ENCODE assay signal across 11 cellular contexts in genomic region chr11:58428021-58428420, GRCh38. TPM values are rescaled to one million over a fixed set of nuclear protein-coding genes. Genes with fewer than 3 reads are reported as not detected.
"Had no signal": no experiment of that assay in that cellular context is flagged by ENCODE, and none has a peak within 500 bp of the region (broad histone marks: within the 10 kb centered on the region; RNA-seq: fewer than 3 reads in every experiment).

OR5B2 (minus strand) TSS chr11:58428121; CDS start chr11:58423261, 4,860 bp downstream.

- H3K4me2 ChIP-seq: KMS-11 had no signal

- H3K27ac Mint-ChIP-seq: IgD-negative memory B cell had no signal

- DNase-seq: IMR-90, KBM-7, KG1 had no signal

- FAIRE-seq: HepG2, HTR-8/SVneo, K562 had no signal

- H3K9ac ChIP-seq: KMS-11 had no signal

- H3K4me3 ChIP-seq: K562 had no signal

- H3K36me3 Mint-ChIP-seq: IgD-negative memory B cell had no signal

- ATAC-seq: HepG2, K562 had no signal

- H3K27ac ChIP-seq: HL-60, KMS-11 had no signal

- H3K4me3 Mint-ChIP-seq: IgD-negative memory B cell had no signal

RNA-seq across cellular contexts. Expression of gene OR5B2, which starts in this region (rescaled TPM):
- total RNA-seq: HepG2, HT-29, HT1080, IMR-90, K562 had no signal
- polyA plus RNA-seq: HepG2, IgD-negative memory B cell, IMR-90, K562 had no signal
